Comparison of ENCODE assay signal across 9 cellular contexts in genomic region chr19:46373573-46374359, GRCh38. TPM values are rescaled to one million over a fixed set of nuclear protein-coding genes. Genes with fewer than 3 reads are reported as not detected.
DNase-seq lines count a peak whose midpoint lies in the region; ATAC-seq lines count a peak whose summit lies in the region.
"Had no signal": no experiment of that assay in that cellular context is flagged by ENCODE, and none has a peak within 500 bp of the region (broad histone marks: within the 10 kb centered on the region; RNA-seq: fewer than 3 reads in every experiment).

No MANE protein-coding gene starts in this region.

- peaks cover 21% of the 10 kb centered on the region for H3K4me1 Mint-ChIP-seq in activated T-helper 1 cell treated with anti-CD3 and anti-CD28 coated beads, Interleukin-12 subunit alpha, Interleukin-12 subunit beta, Interleukin-2, Interleukin-4 antibody, amounts not matched to agents 30 ng/mL and 10 ng/mL and 1 ng/mL, durations not matched to agents 14 hours and 24 hours and 36 hours (ENCODE audit: low read depth)

- H3K27me3 Mint-ChIP-seq in activated T-helper 1 cell treated with anti-CD3 and anti-CD28 coated beads, Interleukin-12 subunit alpha, Interleukin-12 subunit beta, Interleukin-2, Interleukin-4 antibody, amounts not matched to agents 30 ng/mL and 10 ng/mL and 1 ng/mL, durations not matched to agents 14 hours and 24 hours and 36 hours (ENCODE audit: insufficient read depth), result peaks cover 2% of the 10 kb centered on the region

- DNase-seq in EH (ENCODE audit: low read depth) (peak; percentile 63), NCI-H2196 (lab: John Stamatoyannopoulos, UW; ENCODE audit: unreplicated experiment) (peak; percentile 99), dermis blood vessel endothelial cell (peak; percentile 68), lung microvascular endothelial cell (ENCODE audit: low read depth in 2 of 2) (peak; percentile 50 to 74)
- no peak for DNase-seq in activated T-helper 1 cell treated with anti-CD3 and anti-CD28 coated beads, Interleukin-12 subunit alpha, Interleukin-12 subunit beta, Interleukin-2, Interleukin-4 antibody, amounts not matched to agents 30 ng/mL and 10 ng/mL and 1 ng/mL, durations not matched to agents 14 hours and 24 hours and 36 hours (ENCODE audit: low spot score)
- DNase-seq in NK-92 treated with Interleukin-12 subunit alpha and Interleukin-12 subunit beta, amount 100 ng/mL, for 24 hours (lab: John Stamatoyannopoulos, UW), result no peak

- H3K9me3 Mint-ChIP-seq in activated T-helper 1 cell treated with anti-CD3 and anti-CD28 coated beads, Interleukin-12 subunit alpha, Interleukin-12 subunit beta, Interleukin-2, Interleukin-4 antibody, amounts not matched to agents 30 ng/mL and 10 ng/mL and 1 ng/mL, durations not matched to agents 14 hours and 24 hours and 36 hours, result no peaks in the 10 kb centered on the region

- no peak overlapping the region for H3K4me3 Mint-ChIP-seq in activated T-helper 1 cell treated with anti-CD3 and anti-CD28 coated beads, Interleukin-12 subunit alpha, Interleukin-12 subunit beta, Interleukin-2, Interleukin-4 antibody, amounts not matched to agents 30 ng/mL and 10 ng/mL and 1 ng/mL, durations not matched to agents 14 hours and 24 hours and 36 hours

- ATAC-seq in GM18907 (IDR thresholded peaks at IDR 0.05; ENCODE audit: unreplicated experiment) (no peak), HG03025 (IDR thresholded peaks at IDR 0.05; ENCODE audit: low FRiP score, unreplicated experiment) (no peak)

- peaks cover 27% of the 10 kb centered on the region for H3K36me3 Mint-ChIP-seq in activated T-helper 1 cell treated with anti-CD3 and anti-CD28 coated beads, Interleukin-12 subunit alpha, Interleukin-12 subunit beta, Interleukin-2, Interleukin-4 antibody, amounts not matched to agents 30 ng/mL and 10 ng/mL and 1 ng/mL, durations not matched to agents 14 hours and 24 hours and 36 hours (ENCODE audit: low read depth)

- intact Hi-C loops in activated T-helper 1 cell treated with anti-CD3 and anti-CD28 coated beads, Interleukin-12 subunit alpha, Interleukin-12 subunit beta, Interleukin-2, Interleukin-4 antibody, amounts not matched to agents 30 ng/mL and 10 ng/mL and 1 ng/mL, durations not matched to agents 14 hours and 24 hours and 36 hours (cut with micrococcal nuclease), result no loop called here

- no peak overlapping the region for H3K27ac Mint-ChIP-seq in activated T-helper 1 cell treated with anti-CD3 and anti-CD28 coated beads, Interleukin-12 subunit alpha, Interleukin-12 subunit beta, Interleukin-2, Interleukin-4 antibody, amounts not matched to agents 30 ng/mL and 10 ng/mL and 1 ng/mL, durations not matched to agents 14 hours and 24 hours and 36 hours

RNA-seq across cellular contexts. Expression of gene PPP5C, which starts 26.9 kb away (rescaled TPM):
- total RNA-seq in dermis blood vessel endothelial cell (88.8 and 113 TPM in 2 replicates), lung microvascular endothelial cell (55.1 and 61.3 TPM in 2 replicates)
- total RNA-seq in activated T-helper 1 cell treated with anti-CD3 and anti-CD28 coated beads, Interleukin-12 subunit alpha, Interleukin-12 subunit beta, Interleukin-2, Interleukin-4 antibody, amounts not matched to agents 30 ng/mL and 10 ng/mL and 1 ng/mL, durations not matched to agents 14 hours and 24 hours and 36 hours, result 160 and 173 TPM in 2 replicates

RNA-seq across cellular contexts. Expression of gene CCDC8, which starts 39.6 kb away (rescaled TPM):
- total RNA-seq in dermis blood vessel endothelial cell, result 0.56 and 0.68 TPM in 2 replicates
- under 0.01 and 0.22 TPM in 2 replicates for total RNA-seq in lung microvascular endothelial cell
- not detected in 2 replicates for total RNA-seq in activated T-helper 1 cell treated with anti-CD3 and anti-CD28 coated beads, Interleukin-12 subunit alpha, Interleukin-12 subunit beta, Interleukin-2, Interleukin-4 antibody, amounts not matched to agents 30 ng/mL and 10 ng/mL and 1 ng/mL, durations not matched to agents 14 hours and 24 hours and 36 hours

RNA-seq across cellular contexts. Expression of gene PNMA8C, which starts 55.0 kb away (rescaled TPM):
- total RNA-seq in dermis blood vessel endothelial cell (not detected in 2 replicates), lung microvascular endothelial cell (not detected in 2 replicates)
- total RNA-seq in activated T-helper 1 cell treated with anti-CD3 and anti-CD28 coated beads, Interleukin-12 subunit alpha, Interleukin-12 subunit beta, Interleukin-2, Interleukin-4 antibody, amounts not matched to agents 30 ng/mL and 10 ng/mL and 1 ng/mL, durations not matched to agents 14 hours and 24 hours and 36 hours, result not detected in 2 replicates
- total RNA-seq: dermis microvascular lymphatic vessel endothelial cell had no signal

Comparison
In these comparisons a context has a peak if more than half of its experiments do, and no peak if none do; other contexts are left out.
1. DNase-seq: peak in EH (single experiment), NCI-H2196 (single experiment), dermis blood vessel endothelial cell (single experiment) and lung microvascular endothelial cell (2 of 2); none in activated T-helper 1 cell treated with anti-CD3 and anti-CD28 coated beads, Interleukin-12 subunit alpha, Interleukin-12 subunit beta, Interleukin-2, Interleukin-4 antibody, amounts not matched to agents 30 ng/mL and 10 ng/mL and 1 ng/mL, durations not matched to agents 14 hours and 24 hours and 36 hours (single experiment) and NK-92 treated with Interleukin-12 subunit alpha and Interleukin-12 subunit beta, amount 100 ng/mL, for 24 hours (single experiment).